In genomic region chr20:10708342-10709185, GRCh38 we compare ENCODE assay signal across 1 cellular context.
TF ChIP-seq lines count a peak whose summit lies in the region.

No MANE protein-coding gene starts in this region.

TF ChIP-seq in A549, 52 proteins besides CTCF, POLR2A, EP300 and RAD21 (continued from another document):
- TF ChIP-seq MAX (IDR thresholded peaks at IDR 0.05) = peak; percentile 66
- TF ChIP-seq RARB (CRISPR knock-in tag; IDR thresholded peaks at IDR 0.05) = peak; percentile 67; the same call in 1 of the 2 replicates
- no peak for TF ChIP-seq HDAC2 (IDR thresholded peaks at IDR 0.05)
- no peak for TF ChIP-seq HEYL (CRISPR knock-in tag; IDR thresholded peaks at IDR 0.05)
- TF ChIP-seq NR3C1 (IDR thresholded peaks at IDR 0.05) = no peak
- TF ChIP-seq GATA3 (IDR thresholded peaks at IDR 0.05; ENCODE audit: borderline replicate concordance) = peak; percentile 96
- TF ChIP-seq HOXB13 (CRISPR knock-in tag; IDR thresholded peaks at IDR 0.05; ENCODE audit: low read depth) = no peak
- no peak for TF ChIP-seq FOSB (CRISPR knock-in tag; IDR thresholded peaks at IDR 0.05)
- TF ChIP-seq E2F6 (IDR thresholded peaks at IDR 0.05; ENCODE audit: borderline replicate concordance, low read depth) = no peak
- TF ChIP-seq RFX5 (IDR thresholded peaks at IDR 0.05) = no peak
- TF ChIP-seq EHF (CRISPR knock-in tag; IDR thresholded peaks at IDR 0.05) = no peak
- TF ChIP-seq BCL3 (IDR thresholded peaks at IDR 0.05) = peak; percentile 89
- TF ChIP-seq RNF2 (IDR thresholded peaks at IDR 0.05; ENCODE audit: borderline replicate concordance, low read depth) = no peak
- TF ChIP-seq CBX8 (IDR thresholded peaks at IDR 0.05) = no peak
- no peak for TF ChIP-seq SREBF2 (IDR thresholded peaks at IDR 0.05)
- no peak for TF ChIP-seq TFCP2L1 (CRISPR knock-in tag; IDR thresholded peaks at IDR 0.05)
- no peak for TF ChIP-seq POLR2AphosphoS2 (conservative IDR thresholded peaks at IDR 0.05; ENCODE audit: low read length)
- no peak for TF ChIP-seq CHD4 (IDR thresholded peaks at IDR 0.05; ENCODE audit: borderline replicate concordance)
- TF ChIP-seq, protein P1, sequence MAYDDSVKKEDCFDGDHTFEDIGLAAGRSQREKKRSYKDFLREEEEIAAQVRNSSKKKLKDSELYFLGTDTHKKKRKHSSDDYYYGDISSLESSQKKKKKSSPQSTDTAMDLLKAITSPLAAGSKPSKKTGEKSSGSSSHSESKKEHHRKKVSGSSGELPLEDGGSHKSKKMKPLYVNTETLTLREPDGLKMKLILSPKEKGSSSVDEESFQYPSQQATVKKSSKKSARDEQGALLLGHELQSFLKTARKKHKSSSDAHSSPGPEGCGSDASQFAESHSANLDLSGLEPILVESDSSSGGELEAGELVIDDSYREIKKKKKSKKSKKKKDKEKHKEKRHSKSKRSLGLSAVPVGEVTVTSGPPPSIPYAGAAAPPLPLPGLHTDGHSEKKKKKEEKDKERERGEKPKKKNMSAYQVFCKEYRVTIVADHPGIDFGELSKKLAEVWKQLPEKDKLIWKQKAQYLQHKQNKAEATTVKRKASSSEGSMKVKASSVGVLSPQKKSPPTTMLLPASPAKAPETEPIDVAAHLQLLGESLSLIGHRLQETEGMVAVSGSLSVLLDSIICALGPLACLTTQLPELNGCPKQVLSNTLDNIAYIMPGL (CRISPR knock-in tag; IDR thresholded peaks at IDR 0.05; ENCODE audit: borderline replicate concordance) = no peak
- no peak for TF ChIP-seq MYC (IDR thresholded peaks at IDR 0.05; ENCODE audit: borderline replicate concordance, low read length)
- TF ChIP-seq KDM5A (IDR thresholded peaks at IDR 0.05) = no peak
- peak; percentile 84 for TF ChIP-seq MAFK (IDR thresholded peaks at IDR 0.05; ENCODE audit: partially characterized antibody)
- no peak for TF ChIP-seq PHF8 (IDR thresholded peaks at IDR 0.05; ENCODE audit: borderline replicate concordance, low read depth)
- TF ChIP-seq CEBPB (IDR thresholded peaks at IDR 0.05) = peak; percentile 76 to 94; a peak in 3 of 4 replicates
- TF ChIP-seq, protein P2, sequence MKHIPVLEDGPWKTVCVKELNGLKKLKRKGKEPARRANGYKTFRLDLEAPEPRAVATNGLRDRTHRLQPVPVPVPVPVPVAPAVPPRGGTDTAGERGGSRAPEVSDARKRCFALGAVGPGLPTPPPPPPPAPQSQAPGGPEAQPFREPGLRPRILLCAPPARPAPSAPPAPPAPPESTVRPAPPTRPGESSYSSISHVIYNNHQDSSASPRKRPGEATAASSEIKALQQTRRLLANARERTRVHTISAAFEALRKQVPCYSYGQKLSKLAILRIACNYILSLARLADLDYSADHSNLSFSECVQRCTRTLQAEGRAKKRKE (CRISPR knock-in tag; IDR thresholded peaks at IDR 0.05; ENCODE audit: low read depth) = no peak
- no peak for TF ChIP-seq CHD2 (IDR thresholded peaks at IDR 0.05; ENCODE audit: low read length, partially characterized antibody)
- TF ChIP-seq ELK1 (IDR thresholded peaks at IDR 0.05; ENCODE audit: low read depth, low read length) = no peak
- TF ChIP-seq NPAS2 (CRISPR knock-in tag; IDR thresholded peaks at IDR 0.05; ENCODE audit: borderline replicate concordance) = no peak
